In the genomic region with DNA sequence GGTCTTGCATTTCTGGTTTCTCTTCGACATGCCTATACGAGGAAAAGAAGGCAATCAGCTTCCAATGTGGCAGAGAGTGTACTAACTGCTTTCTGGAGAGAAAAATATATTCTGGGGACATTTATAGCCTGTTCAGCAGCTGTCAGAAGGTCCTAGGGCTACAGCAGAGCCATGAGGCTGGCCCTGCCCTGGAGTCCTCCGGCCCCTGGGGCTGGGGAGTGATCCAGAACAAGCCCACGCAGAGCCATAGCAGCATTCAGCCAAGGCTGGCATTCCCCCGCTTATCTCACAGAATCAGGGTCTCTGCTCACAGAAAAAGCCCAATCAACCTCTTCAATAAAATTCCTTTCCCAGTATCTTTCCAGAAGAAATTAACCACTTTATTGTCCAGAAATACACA, we compare ENCODE assay signal across 28 cellular contexts.
"Had no signal": no experiment of that assay in that cellular context is flagged by ENCODE, and none has a peak within 500 bp of the region (broad histone marks: within the 10 kb centered on the region; RNA-seq: fewer than 3 reads in every experiment).

No MANE protein-coding gene starts in this region.

- H3K4me1 ChIP-seq: left lung, lower lobe of right lung, neural progenitor cell, right atrium auricular region, right lobe of liver, uterus had no signal

- H3K9ac ChIP-seq: neural progenitor cell had no signal

- H3K4me1 Mint-ChIP-seq: naive B cell, natural killer cell, nephron progenitor cell had no signal

- H3K4me2 ChIP-seq: neural progenitor cell had no signal

- H3K27me3 ChIP-seq: left lung, neural progenitor cell, neutrophil, right atrium auricular region, right lobe of liver, suprapubic skin, tibial nerve, uterus had no signal

- H3K36me3 ChIP-seq: left lung, lower lobe of right lung, neural progenitor cell, neutrophil, right atrium auricular region, right lobe of liver, suprapubic skin, thoracic aorta, tibial nerve, uterus had no signal

- H3K9me3 Mint-ChIP-seq: naive B cell; nephron progenitor cell; stimulated activated naive CD8-positive, alpha-beta T cell treated with anti-CD3 and anti-CD28 coated beads, Interleukin-15, Interleukin-2, amounts not matched to agents 100 ng/mL and 50 ng/mL, for 24 hours; type B pancreatic cell had no signal

- H3K27ac Mint-ChIP-seq: naive B cell; natural killer cell; nephron progenitor cell; neural progenitor cell; progenitor cell of endocrine pancreas; stimulated activated naive CD8-positive, alpha-beta T cell treated with anti-CD3 and anti-CD28 coated beads, Interleukin-15, Interleukin-2, amounts not matched to agents 100 ng/mL and 50 ng/mL, for 24 hours; type B pancreatic cell had no signal

- H3K27ac ChIP-seq: left lung, lower lobe of right lung, neural progenitor cell, neutrophil, right atrium auricular region, right lobe of liver, skin epidermis, suprapubic skin, thoracic aorta, tibial nerve, uterus had no signal

- ATAC-seq: left colon, left lung, lower lobe of right lung, natural killer cell, right lobe of liver had no signal

- H3K4me3 Mint-ChIP-seq: naive B cell; natural killer cell; nephron progenitor cell; neural progenitor cell; stimulated activated naive CD8-positive, alpha-beta T cell treated with anti-CD3 and anti-CD28 coated beads, Interleukin-15, Interleukin-2, amounts not matched to agents 100 ng/mL and 50 ng/mL, for 24 hours; type B pancreatic cell had no signal

- FAIRE-seq: kidney had no signal

- H2AFZ ChIP-seq: neural progenitor cell had no signal

- H3K27me3 Mint-ChIP-seq: progenitor cell of endocrine pancreas; stimulated activated naive CD8-positive, alpha-beta T cell treated with anti-CD3 and anti-CD28 coated beads, Interleukin-15, Interleukin-2, amounts not matched to agents 100 ng/mL and 50 ng/mL, for 24 hours; type B pancreatic cell had no signal

- H3K9me3 ChIP-seq: left lung, lower lobe of right lung, neutrophil, right atrium auricular region, right lobe of liver, suprapubic skin, thoracic aorta, tibial nerve, uterus had no signal

- H3K4me3 ChIP-seq: left lung, lower lobe of right lung, neural progenitor cell, right atrium auricular region, right lobe of liver, skin epidermis, suprapubic skin, thoracic aorta, tibial nerve, uterus had no signal

- H3K36me3 Mint-ChIP-seq: naive B cell, natural killer cell, neural progenitor cell, type B pancreatic cell had no signal

- DNase-seq: hippocampal formation; kidney; left colon; left lung; lower lobe of right lung; mesendoderm; midbrain; naive B cell; natural killer cell; nephron progenitor cell; occipital lobe; right lobe of liver; stimulated activated CD4-positive, alpha-beta T cell treated with anti-CD3 and anti-CD28 coated beads, Interleukin-12 subunit alpha, Interleukin-12 subunit beta, amount 100 ng/mL, for 4 hours; stimulated activated CD4-positive, alpha-beta T cell treated with anti-CD3 and anti-CD28 coated beads, Interleukin-15, amount 100 ng/mL, for 24 hours; stimulated activated CD4-positive, alpha-beta T cell treated with anti-CD3 and anti-CD28 coated beads, Interleukin-2, amount 100 ng/mL, for 24 hours; stimulated activated CD4-positive, alpha-beta T cell treated with anti-CD3 and anti-CD28 coated beads, Interleukin-4, amount 100 ng/mL, for 1 hour; stimulated activated naive CD4-positive, alpha-beta T cell; uterus had no signal
